Comparison of ENCODE assay signal across 8 cellular contexts in genomic region chr19:1857648-1858326, GRCh38. TPM values are rescaled to one million over a fixed set of nuclear protein-coding genes. Genes with fewer than 3 reads are reported as not detected.
DNase-seq lines count a peak whose midpoint lies in the region; ATAC-seq and TF ChIP-seq lines count a peak whose summit lies in the region.

No MANE protein-coding gene starts in this region.

- H3K27ac ChIP-seq in RWPE2 (ENCODE audit: poor library complexity, severe bottlenecking) (peak overlapping the region; percentile 82), esophagus squamous epithelium (peak overlapping the region; percentile 92 to 97 (median 96)), gastrocnemius medialis (peak overlapping the region; percentile 62 to 82 (median 76)), PC-3 (ENCODE audit: low read length) (no peak overlapping the region)

- no peaks in the 10 kb centered on the region for H3K27me3 ChIP-seq in GM06990 (replicated peaks; ENCODE audit: control insufficient read depth, insufficient read depth, low read length)
- H3K27me3 ChIP-seq in RWPE2 (ENCODE audit: insufficient read depth, poor library complexity, severe bottlenecking) = no peaks in the 10 kb centered on the region
- H3K27me3 ChIP-seq in esophagus squamous epithelium = no peaks in the 10 kb centered on the region
- peaks cover 8 to 14% (median 9%) of the 10 kb centered on the region in 3 donors for H3K27me3 ChIP-seq in gastrocnemius medialis
- H3K27me3 ChIP-seq in PC-3 (ENCODE audit: low read length) = no peaks in the 10 kb centered on the region

- no peak overlapping the region for H3K9ac ChIP-seq in PC-3 (ENCODE audit: low read length)

- H2AFZ ChIP-seq in PC-3 (ENCODE audit: low read length) = no peak overlapping the region

- peaks cover 83% of the 10 kb centered on the region for H3K79me2 ChIP-seq in PC-3 (ENCODE audit: low read length)

- peak; percentile 9; the same call in 2 of the 3 replicates for ATAC-seq in RWPE2 (ENCODE audit: low read depth)
- no peak for ATAC-seq in gastrocnemius medialis
- ATAC-seq in PC-3 = no peak
- ATAC-seq in HG02798 (IDR thresholded peaks at IDR 0.05; ENCODE audit: poor library complexity, unreplicated experiment) = no peak

- H3K4me1 ChIP-seq in RWPE2 (ENCODE audit: insufficient read depth, poor library complexity, severe bottlenecking) (peaks cover 40% of the 10 kb centered on the region), esophagus squamous epithelium (peaks cover 86 to 98% (median 95%) of the 10 kb centered on the region in 3 donors), gastrocnemius medialis (peaks cover 21 to 35% of the 10 kb centered on the region in 2 donors), PC-3 (ENCODE audit: insufficient read depth, low read length) (peaks cover 15% of the 10 kb centered on the region; the same call in 1 of the 2 replicates)

- H3K4me3 ChIP-seq in GM06990 (replicated peaks; ENCODE audit: low read depth, low read length) (peak overlapping the region; percentile 75), RWPE2 (ENCODE audit: severe bottlenecking) (peak overlapping the region; percentile 31), esophagus squamous epithelium (peak overlapping the region in 3 of 4 donors; percentile 51 to 78 (median 55)), gastrocnemius medialis (peak overlapping the region; percentile 35 to 50 (median 46)), PC-3 (ENCODE audit: low read length) (no peak overlapping the region)

- H3K36me3 ChIP-seq in GM06990 (ENCODE audit: control insufficient read depth, insufficient read depth, low read length) = no peaks in the 10 kb centered on the region
- H3K36me3 ChIP-seq in RWPE2 (ENCODE audit: low read depth) = peaks cover 6% of the 10 kb centered on the region; the same call in 1 of the 2 replicates
- peaks cover 0 to 7% (median 0%) of the 10 kb centered on the region in 3 donors for H3K36me3 ChIP-seq in esophagus squamous epithelium
- no peaks in the 10 kb centered on the region for H3K36me3 ChIP-seq in gastrocnemius medialis
- no peaks in the 10 kb centered on the region for H3K36me3 ChIP-seq in PC-3 (ENCODE audit: low read depth, low read length)

- TF ChIP-seq POLR2A in esophagus squamous epithelium (IDR thresholded peaks at IDR 0.05) = no peak
- TF ChIP-seq POLR2A in gastrocnemius medialis (IDR thresholded peaks at IDR 0.05) = no peak

- H3K9me3 ChIP-seq in RWPE2 (ENCODE audit: severe bottlenecking) (no peaks in the 10 kb centered on the region), esophagus squamous epithelium (no peaks in the 10 kb centered on the region), gastrocnemius medialis (no peaks in the 10 kb centered on the region), PC-3 (ENCODE audit: low read length) (no peaks in the 10 kb centered on the region)

- CTCF ChIA-PET in PC-3 (lab: Charles Lee) = interaction anchor here (0.7 kb wide), 1 partner anchor 59 kb away, joined by 10 read pairs; no protein-coding TSS in a partner anchor

- no peak overlapping the region for H3K4me2 ChIP-seq in PC-3 (ENCODE audit: low read length)

- intact Hi-C loops in esophagus squamous epithelium (cut with DNase I) = no loop called here
- intact Hi-C loops in gastrocnemius medialis (cut with DNase I; ENCODE audit: low total_unique reads) = no loop called here
- intact Hi-C loops in PC-3 (cut with micrococcal nuclease) = no loop called here

- H3F3A ChIP-seq in PC-3 (ENCODE audit: low read length, unreplicated experiment) = no peaks in the 10 kb centered on the region

- POLR2A ChIA-PET in PC-3 (lab: Charles Lee; ENCODE audit: unreplicated experiment) = interaction anchor here (0.5 kb wide), 2 partner anchors 16 to 1073 kb away, joined by 6 to 13 read pairs; no protein-coding TSS in a partner anchor

- DNase-seq in GM06990 (ENCODE audit: extremely low read depth, insufficient read length) = no peak
- no peak for DNase-seq in RWPE2 (ENCODE audit: low spot score)
- no peak for DNase-seq in esophagus squamous epithelium (lab: John Stamatoyannopoulos, UW)
- no peak for DNase-seq in gastrocnemius medialis
- no peak for DNase-seq in PC-3
- DNase-seq in ACHN = no peak
- DNase-seq in activated CD8-positive, alpha-beta memory T cell treated with anti-CD3 and anti-CD28 coated beads, Interleukin-2, amount 50 U/mL, for 48 hours = no peak

- TF ChIP-seq CTCF in GM06990 (IDR thresholded peaks at IDR 0.05; ENCODE audit: insufficient read depth, low read length, poor library complexity, severe bottlenecking) = no peak
- TF ChIP-seq CTCF in RWPE2 (IDR thresholded peaks at IDR 0.05; ENCODE audit: poor library complexity, severe bottlenecking) = no peak
- TF ChIP-seq CTCF in esophagus squamous epithelium (IDR thresholded peaks at IDR 0.05) = no peak
- no peak for TF ChIP-seq CTCF in gastrocnemius medialis (IDR thresholded peaks at IDR 0.05 in 4 of 5, conservative IDR thresholded peaks at IDR 0.05 in 1 of 5)
- no peak for TF ChIP-seq CTCF in PC-3 (conservative IDR thresholded peaks at IDR 0.05; ENCODE audit: low read depth, low read length)

- 22 to 32% methylated on average over 6 to 10 of the region's 16 CpGs for WGBS in esophagus squamous epithelium, 2 donors

- H4K20me1 ChIP-seq in PC-3 (ENCODE audit: low read length) = peaks cover 31% of the 10 kb centered on the region

- no TSS peak for BruUV-seq in PC-3 (replicated peaks; lab: Mats Ljungman, UMichigan)

- no peaks in the 10 kb centered on the region for H3K9me2 ChIP-seq in PC-3 (replicated peaks; ENCODE audit: low read length)

- in situ Hi-C loops in gastrocnemius medialis (cut with MboI; ENCODE audit: low sequenced_read_pairs in 4 of 4) (no loop called here), ACHN (cut with HindIII; ENCODE audit: low pct_ligation_motif_present, low pct_unique_long_range_greater_than_20kb, low sequenced_read_pairs) (no loop called here)

RNA-seq across cellular contexts. Expression of gene KLF16, which starts 5.6 kb away (rescaled TPM):
- 10 to 100 TPM in 1 of 4 donors, 1 to 10 TPM in 3; 8.3 to 13.5 (median 9.1) TPM for total RNA-seq in esophagus squamous epithelium
- total RNA-seq in gastrocnemius medialis = 1 to 10 TPM in 3 of 4 donors, under 1 TPM in 1; 0.58 to 4.0 (median 1.4) TPM
- total RNA-seq in PC-3 (2014; rRNA removed) = 15.1 and 20.9 TPM in 2 replicates

RNA-seq across cellular contexts. Expression of gene REXO1, which starts 9.5 kb away (rescaled TPM):
- total RNA-seq in esophagus squamous epithelium = 10 to 100 TPM in 3 of 4 donors, 1 to 10 TPM in 1; 7.5 to 16.4 (median 15.4) TPM
- total RNA-seq in gastrocnemius medialis = 10 to 100 TPM; 10.8 to 28.5 (median 20.5) TPM
- total RNA-seq in PC-3 (2014; rRNA removed) = 21.4 and 24.3 TPM in 2 replicates

RNA-seq across cellular contexts. Expression of gene ABHD17A, which starts 27.5 kb away (rescaled TPM):
- total RNA-seq in esophagus squamous epithelium (10 to 100 TPM; 78.4 to 91.7 (median 82.9) TPM), gastrocnemius medialis (10 to 100 TPM; 49.4 to 87.7 (median 70.8) TPM), PC-3 (2014; rRNA removed) (101 and 102 TPM in 2 replicates)

RNA-seq across cellular contexts. Expression of gene ATP8B3, which starts 45.7 kb away (rescaled TPM):
- 1 to 10 TPM in 2 of 4 donors, under 1 TPM in 2; 0.57 to 3.0 (median 1.4) TPM for total RNA-seq in esophagus squamous epithelium
- total RNA-seq in gastrocnemius medialis = under 1 TPM in 2 of 4 donors, not detected in 2; 0.09 to 0.24 TPM
- total RNA-seq in PC-3 (2014; rRNA removed) = 3.9 and 4.2 TPM in 2 replicates

RNA-seq across cellular contexts. Expression of gene ADAT3, which starts 47.4 kb away (rescaled TPM):
- 10 to 100 TPM in 2 of 4 donors, 1 to 10 TPM in 2; 4.7 to 20.4 (median 11.1) TPM for total RNA-seq in esophagus squamous epithelium
- total RNA-seq in gastrocnemius medialis = 1 to 10 TPM; 2.1 to 3.6 (median 3.1) TPM
- total RNA-seq in PC-3 (2014; rRNA removed) = 8.4 and 10.3 TPM in 2 replicates
